ENCODE assay signal across 1 cellular context in the genomic region with DNA sequence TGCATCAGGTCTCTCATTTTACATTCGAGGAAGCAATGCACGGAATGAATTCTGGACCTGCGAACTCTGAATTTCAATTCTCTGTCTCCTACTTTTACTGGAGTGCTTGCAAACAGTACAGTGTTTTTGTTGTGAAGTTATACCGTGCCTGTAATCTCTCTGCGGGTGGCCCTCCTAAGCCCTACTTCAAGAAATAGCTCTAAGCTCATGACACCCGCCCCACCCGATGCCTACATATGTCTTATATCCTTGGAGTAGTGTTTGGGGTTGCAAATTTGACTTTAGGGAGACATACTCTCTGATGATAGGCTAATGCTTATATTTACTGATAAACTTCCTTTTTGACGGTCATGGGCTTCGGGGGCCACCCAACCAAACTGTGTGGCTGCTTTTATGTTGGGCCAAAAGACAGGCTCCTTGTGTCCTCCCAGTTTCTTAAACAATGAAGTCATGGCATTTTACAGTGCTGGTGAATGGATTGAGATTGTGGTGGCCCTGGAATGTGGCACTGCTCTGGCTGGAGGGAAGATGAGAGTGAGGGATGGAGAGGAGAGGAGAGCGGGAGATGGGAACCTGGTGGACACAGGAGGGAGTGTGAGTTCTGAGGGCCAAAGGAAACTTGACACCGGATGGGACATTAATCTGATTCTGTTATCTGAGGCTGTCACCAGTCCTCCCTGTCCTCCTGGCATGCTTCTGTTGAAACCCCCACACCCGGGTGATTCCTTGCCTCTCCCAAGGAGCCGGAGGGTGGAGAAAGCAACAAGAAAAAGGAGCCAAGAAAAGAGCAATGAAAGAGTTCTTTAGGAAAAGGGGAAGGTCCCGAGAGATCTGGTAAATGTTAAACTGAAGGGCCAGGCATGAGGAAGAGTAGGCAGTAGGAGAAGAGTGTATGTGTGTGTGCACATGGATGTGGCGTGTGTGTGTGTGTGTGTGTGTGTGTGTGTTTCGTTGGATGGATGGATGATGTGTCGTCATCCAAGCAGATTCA.
TF ChIP-seq lines count a peak whose summit lies in the region.

No MANE protein-coding gene starts in this region.

TF ChIP-seq in HEK293, 187 proteins besides CTCF, POLR2A, EP300 and RAD21 (continued from another document):
- TF ChIP-seq, protein P1, sequence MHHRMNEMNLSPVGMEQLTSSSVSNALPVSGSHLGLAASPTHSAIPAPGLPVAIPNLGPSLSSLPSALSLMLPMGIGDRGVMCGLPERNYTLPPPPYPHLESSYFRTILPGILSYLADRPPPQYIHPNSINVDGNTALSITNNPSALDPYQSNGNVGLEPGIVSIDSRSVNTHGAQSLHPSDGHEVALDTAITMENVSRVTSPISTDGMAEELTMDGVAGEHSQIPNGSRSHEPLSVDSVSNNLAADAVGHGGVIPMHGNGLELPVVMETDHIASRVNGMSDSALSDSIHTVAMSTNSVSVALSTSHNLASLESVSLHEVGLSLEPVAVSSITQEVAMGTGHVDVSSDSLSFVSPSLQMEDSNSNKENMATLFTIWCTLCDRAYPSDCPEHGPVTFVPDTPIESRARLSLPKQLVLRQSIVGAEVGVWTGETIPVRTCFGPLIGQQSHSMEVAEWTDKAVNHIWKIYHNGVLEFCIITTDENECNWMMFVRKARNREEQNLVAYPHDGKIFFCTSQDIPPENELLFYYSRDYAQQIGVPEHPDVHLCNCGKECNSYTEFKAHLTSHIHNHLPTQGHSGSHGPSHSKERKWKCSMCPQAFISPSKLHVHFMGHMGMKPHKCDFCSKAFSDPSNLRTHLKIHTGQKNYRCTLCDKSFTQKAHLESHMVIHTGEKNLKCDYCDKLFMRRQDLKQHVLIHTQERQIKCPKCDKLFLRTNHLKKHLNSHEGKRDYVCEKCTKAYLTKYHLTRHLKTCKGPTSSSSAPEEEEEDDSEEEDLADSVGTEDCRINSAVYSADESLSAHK (tag by site-specific recombination; IDR thresholded peaks at IDR 0.05) = peak; percentile 28; the same call in 1 of the 2 replicates
- TF ChIP-seq, protein P2, sequence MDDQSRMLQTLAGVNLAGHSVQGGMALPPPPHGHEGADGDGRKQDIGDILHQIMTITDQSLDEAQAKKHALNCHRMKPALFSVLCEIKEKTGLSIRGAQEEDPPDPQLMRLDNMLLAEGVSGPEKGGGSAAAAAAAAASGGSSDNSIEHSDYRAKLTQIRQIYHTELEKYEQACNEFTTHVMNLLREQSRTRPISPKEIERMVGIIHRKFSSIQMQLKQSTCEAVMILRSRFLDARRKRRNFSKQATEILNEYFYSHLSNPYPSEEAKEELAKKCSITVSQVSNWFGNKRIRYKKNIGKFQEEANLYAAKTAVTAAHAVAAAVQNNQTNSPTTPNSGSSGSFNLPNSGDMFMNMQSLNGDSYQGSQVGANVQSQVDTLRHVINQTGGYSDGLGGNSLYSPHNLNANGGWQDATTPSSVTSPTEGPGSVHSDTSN (CRISPR knock-in tag; IDR thresholded peaks at IDR 0.05) = no peak
- TF ChIP-seq ZNF629 (tag by site-specific recombination; IDR thresholded peaks at IDR 0.05) = peak; percentile 24; the same call in 1 of the 2 replicates
- no peak for TF ChIP-seq REPIN1 (tag by site-specific recombination; IDR thresholded peaks at IDR 0.05; ENCODE audit: low read depth)
- no peak for TF ChIP-seq ZNF169 (tag by site-specific recombination; IDR thresholded peaks at IDR 0.05)
- TF ChIP-seq ZBTB20 (tag by site-specific recombination; IDR thresholded peaks at IDR 0.05) = peak; percentile 66
- TF ChIP-seq ZNF626 (tag by site-specific recombination; IDR thresholded peaks at IDR 0.05) = no peak
- TF ChIP-seq GLIS1 (tag by site-specific recombination; IDR thresholded peaks at IDR 0.05) = peak; percentile 77
- TF ChIP-seq ZSCAN16 (tag by site-specific recombination; IDR thresholded peaks at IDR 0.05) = no peak
- TF ChIP-seq YY1 (tag by site-specific recombination; IDR thresholded peaks at IDR 0.05) = no peak
- TF ChIP-seq ZNF214 (tag by site-specific recombination; IDR thresholded peaks at IDR 0.05; ENCODE audit: borderline replicate concordance) = no peak
- no peak for TF ChIP-seq SCRT1 (tag by site-specific recombination; IDR thresholded peaks at IDR 0.05; ENCODE audit: borderline replicate concordance)
- TF ChIP-seq, protein P3, sequence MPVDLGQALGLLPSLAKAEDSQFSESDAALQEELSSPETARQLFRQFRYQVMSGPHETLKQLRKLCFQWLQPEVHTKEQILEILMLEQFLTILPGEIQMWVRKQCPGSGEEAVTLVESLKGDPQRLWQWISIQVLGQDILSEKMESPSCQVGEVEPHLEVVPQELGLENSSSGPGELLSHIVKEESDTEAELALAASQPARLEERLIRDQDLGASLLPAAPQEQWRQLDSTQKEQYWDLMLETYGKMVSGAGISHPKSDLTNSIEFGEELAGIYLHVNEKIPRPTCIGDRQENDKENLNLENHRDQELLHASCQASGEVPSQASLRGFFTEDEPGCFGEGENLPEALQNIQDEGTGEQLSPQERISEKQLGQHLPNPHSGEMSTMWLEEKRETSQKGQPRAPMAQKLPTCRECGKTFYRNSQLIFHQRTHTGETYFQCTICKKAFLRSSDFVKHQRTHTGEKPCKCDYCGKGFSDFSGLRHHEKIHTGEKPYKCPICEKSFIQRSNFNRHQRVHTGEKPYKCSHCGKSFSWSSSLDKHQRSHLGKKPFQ (tag by site-specific recombination; IDR thresholded peaks at IDR 0.05) = peak; percentile 38; the same call in 1 of the 2 replicates
- TF ChIP-seq ZNF174 (tag by site-specific recombination; IDR thresholded peaks at IDR 0.05) = no peak
- TF ChIP-seq, protein P4, sequence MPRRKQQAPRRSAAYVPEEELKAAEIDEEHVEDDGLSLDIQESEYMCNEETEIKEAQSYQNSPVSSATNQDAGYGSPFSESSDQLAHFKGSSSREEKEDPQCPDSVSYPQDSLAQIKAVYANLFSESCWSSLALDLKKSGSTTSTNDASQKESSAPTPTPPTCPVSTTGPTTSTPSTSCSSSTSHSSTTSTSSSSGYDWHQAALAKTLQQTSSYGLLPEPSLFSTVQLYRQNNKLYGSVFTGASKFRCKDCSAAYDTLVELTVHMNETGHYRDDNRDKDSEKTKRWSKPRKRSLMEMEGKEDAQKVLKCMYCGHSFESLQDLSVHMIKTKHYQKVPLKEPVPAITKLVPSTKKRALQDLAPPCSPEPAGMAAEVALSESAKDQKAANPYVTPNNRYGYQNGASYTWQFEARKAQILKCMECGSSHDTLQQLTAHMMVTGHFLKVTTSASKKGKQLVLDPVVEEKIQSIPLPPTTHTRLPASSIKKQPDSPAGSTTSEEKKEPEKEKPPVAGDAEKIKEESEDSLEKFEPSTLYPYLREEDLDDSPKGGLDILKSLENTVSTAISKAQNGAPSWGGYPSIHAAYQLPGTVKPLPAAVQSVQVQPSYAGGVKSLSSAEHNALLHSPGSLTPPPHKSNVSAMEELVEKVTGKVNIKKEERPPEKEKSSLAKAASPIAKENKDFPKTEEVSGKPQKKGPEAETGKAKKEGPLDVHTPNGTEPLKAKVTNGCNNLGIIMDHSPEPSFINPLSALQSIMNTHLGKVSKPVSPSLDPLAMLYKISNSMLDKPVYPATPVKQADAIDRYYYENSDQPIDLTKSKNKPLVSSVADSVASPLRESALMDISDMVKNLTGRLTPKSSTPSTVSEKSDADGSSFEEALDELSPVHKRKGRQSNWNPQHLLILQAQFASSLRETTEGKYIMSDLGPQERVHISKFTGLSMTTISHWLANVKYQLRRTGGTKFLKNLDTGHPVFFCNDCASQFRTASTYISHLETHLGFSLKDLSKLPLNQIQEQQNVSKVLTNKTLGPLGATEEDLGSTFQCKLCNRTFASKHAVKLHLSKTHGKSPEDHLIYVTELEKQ (tag by site-specific recombination; IDR thresholded peaks at IDR 0.05; ENCODE audit: borderline replicate concordance) = no peak
- TF ChIP-seq ZBTB48 (tag by site-specific recombination; IDR thresholded peaks at IDR 0.05) = 0 out of 2 replicates have a peak, but pooled peaks have one; percentile 15
- TF ChIP-seq ZNF394 (tag by site-specific recombination; IDR thresholded peaks at IDR 0.05; ENCODE audit: borderline replicate concordance) = no peak
- TF ChIP-seq, protein P5, sequence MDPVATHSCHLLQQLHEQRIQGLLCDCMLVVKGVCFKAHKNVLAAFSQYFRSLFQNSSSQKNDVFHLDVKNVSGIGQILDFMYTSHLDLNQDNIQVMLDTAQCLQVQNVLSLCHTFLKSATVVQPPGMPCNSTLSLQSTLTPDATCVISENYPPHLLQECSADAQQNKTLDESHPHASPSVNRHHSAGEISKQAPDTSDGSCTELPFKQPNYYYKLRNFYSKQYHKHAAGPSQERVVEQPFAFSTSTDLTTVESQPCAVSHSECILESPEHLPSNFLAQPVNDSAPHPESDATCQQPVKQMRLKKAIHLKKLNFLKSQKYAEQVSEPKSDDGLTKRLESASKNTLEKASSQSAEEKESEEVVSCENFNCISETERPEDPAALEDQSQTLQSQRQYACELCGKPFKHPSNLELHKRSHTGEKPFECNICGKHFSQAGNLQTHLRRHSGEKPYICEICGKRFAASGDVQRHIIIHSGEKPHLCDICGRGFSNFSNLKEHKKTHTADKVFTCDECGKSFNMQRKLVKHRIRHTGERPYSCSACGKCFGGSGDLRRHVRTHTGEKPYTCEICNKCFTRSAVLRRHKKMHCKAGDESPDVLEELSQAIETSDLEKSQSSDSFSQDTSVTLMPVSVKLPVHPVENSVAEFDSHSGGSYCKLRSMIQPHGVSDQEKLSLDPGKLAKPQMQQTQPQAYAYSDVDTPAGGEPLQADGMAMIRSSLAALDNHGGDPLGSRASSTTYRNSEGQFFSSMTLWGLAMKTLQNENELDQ (tag by site-specific recombination; IDR thresholded peaks at IDR 0.05; ENCODE audit: low read depth) = no peak
- TF ChIP-seq ZNF426 (tag by site-specific recombination; IDR thresholded peaks at IDR 0.05) = no peak
- TF ChIP-seq ZNF112 (tag by site-specific recombination; IDR thresholded peaks at IDR 0.05) = no peak
- TF ChIP-seq, protein P6, sequence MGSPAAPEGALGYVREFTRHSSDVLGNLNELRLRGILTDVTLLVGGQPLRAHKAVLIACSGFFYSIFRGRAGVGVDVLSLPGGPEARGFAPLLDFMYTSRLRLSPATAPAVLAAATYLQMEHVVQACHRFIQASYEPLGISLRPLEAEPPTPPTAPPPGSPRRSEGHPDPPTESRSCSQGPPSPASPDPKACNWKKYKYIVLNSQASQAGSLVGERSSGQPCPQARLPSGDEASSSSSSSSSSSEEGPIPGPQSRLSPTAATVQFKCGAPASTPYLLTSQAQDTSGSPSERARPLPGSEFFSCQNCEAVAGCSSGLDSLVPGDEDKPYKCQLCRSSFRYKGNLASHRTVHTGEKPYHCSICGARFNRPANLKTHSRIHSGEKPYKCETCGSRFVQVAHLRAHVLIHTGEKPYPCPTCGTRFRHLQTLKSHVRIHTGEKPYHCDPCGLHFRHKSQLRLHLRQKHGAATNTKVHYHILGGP (tag by site-specific recombination; IDR thresholded peaks at IDR 0.05) = peak; percentile 80
- TF ChIP-seq, protein P7, sequence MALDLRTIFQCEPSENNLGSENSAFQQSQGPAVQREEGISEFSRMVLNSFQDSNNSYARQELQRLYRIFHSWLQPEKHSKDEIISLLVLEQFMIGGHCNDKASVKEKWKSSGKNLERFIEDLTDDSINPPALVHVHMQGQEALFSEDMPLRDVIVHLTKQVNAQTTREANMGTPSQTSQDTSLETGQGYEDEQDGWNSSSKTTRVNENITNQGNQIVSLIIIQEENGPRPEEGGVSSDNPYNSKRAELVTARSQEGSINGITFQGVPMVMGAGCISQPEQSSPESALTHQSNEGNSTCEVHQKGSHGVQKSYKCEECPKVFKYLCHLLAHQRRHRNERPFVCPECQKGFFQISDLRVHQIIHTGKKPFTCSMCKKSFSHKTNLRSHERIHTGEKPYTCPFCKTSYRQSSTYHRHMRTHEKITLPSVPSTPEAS (tag by site-specific recombination; IDR thresholded peaks at IDR 0.05) = peak; percentile 94
- no peak for TF ChIP-seq ZNF10 (tag by site-specific recombination; IDR thresholded peaks at IDR 0.05)
